1 cellular context compared by ENCODE assay signal in the genomic region with DNA sequence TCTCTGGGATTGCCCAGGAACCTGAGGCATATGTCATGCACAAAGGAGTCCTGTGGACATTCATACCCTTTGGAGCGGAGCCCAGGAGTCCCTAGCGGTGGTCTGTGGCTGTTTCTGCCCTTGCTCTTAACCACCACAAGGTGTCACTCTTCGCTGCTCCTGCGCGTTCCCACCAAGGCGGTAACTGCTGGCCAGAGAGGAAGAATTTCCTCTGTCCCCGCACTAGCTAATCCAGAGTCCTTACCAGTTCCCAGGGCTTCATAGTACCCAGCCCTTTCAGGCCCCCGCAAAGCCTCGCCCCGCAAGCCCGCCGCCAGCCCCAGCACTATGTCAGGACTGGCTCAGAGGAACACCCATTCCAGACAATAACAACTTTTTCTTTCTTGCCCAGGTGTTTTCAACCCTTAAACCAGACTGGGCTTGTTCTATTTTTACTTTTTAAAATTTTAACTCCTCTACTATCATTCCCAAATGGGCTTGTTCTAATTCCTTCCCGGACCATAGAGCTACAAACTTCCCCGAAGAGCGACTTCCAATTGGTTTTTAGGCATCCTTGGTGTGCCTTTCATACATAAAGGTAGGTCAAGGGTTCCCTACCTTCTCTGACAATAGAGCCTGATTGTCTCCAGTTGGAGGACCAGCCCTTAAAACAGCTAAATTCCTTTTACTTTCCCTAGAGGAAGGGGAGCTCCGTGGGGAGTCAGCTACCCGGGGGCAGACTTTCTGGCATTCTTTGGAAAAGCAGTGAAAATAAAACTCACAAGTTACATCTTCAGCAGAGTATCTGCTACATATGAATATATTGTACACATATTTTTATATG.
TF ChIP-seq lines count a peak whose summit lies in the region.

No MANE protein-coding gene starts in this region.

TF ChIP-seq in HepG2, 621 proteins besides CTCF, POLR2A, EP300 and RAD21 (continued from another document and continues in another):
- TF ChIP-seq, protein P1, sequence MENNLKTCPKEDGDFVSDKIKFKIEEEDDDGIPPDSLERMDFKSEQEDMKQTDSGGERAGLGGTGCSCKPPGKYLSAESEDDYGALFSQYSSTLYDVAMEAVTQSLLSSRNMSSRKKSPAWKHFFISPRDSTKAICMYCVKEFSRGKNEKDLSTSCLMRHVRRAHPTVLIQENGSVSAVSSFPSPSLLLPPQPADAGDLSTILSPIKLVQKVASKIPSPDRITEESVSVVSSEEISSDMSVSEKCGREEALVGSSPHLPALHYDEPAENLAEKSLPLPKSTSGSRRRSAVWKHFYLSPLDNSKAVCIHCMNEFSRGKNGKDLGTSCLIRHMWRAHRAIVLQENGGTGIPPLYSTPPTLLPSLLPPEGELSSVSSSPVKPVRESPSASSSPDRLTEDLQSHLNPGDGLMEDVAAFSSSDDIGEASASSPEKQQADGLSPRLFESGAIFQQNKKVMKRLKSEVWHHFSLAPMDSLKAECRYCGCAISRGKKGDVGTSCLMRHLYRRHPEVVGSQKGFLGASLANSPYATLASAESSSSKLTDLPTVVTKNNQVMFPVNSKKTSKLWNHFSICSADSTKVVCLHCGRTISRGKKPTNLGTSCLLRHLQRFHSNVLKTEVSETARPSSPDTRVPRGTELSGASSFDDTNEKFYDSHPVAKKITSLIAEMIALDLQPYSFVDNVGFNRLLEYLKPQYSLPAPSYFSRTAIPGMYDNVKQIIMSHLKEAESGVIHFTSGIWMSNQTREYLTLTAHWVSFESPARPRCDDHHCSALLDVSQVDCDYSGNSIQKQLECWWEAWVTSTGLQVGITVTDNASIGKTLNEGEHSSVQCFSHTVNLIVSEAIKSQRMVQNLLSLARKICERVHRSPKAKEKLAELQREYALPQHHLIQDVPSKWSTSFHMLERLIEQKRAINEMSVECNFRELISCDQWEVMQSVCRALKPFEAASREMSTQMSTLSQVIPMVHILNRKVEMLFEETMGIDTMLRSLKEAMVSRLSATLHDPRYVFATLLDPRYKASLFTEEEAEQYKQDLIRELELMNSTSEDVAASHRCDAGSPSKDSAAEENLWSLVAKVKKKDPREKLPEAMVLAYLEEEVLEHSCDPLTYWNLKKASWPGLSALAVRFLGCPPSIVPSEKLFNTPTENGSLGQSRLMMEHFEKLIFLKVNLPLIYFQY (CRISPR knock-in tag; IDR thresholded peaks at IDR 0.05; ENCODE audit: borderline replicate concordance): 0 out of 2 replicates have a peak, but pooled peaks have one; percentile 17
- TF ChIP-seq MIXL1 (CRISPR knock-in tag; IDR thresholded peaks at IDR 0.05) (0 out of 2 replicates have a peak, but pooled peaks have one; percentile 64), ELF1 (CRISPR knock-in tag; IDR thresholded peaks at IDR 0.05) (0 out of 2 replicates have a peak, but pooled peaks have one; percentile 29), CEBPG (CRISPR knock-in tag; IDR thresholded peaks at IDR 0.05) (peak; percentile 39), EED (CRISPR knock-in tag; IDR thresholded peaks at IDR 0.05) (no peak), ZNF557 (CRISPR knock-in tag; IDR thresholded peaks at IDR 0.05) (peak; percentile 48; the same call in 1 of the 2 replicates), CBX5 (CRISPR knock-in tag; IDR thresholded peaks at IDR 0.05; ENCODE audit: borderline replicate concordance) (peak; percentile 72; the same call in 1 of the 2 replicates), ELF3 (CRISPR knock-in tag; IDR thresholded peaks at IDR 0.05) (peak; percentile 51)
- TF ChIP-seq, protein P2, sequence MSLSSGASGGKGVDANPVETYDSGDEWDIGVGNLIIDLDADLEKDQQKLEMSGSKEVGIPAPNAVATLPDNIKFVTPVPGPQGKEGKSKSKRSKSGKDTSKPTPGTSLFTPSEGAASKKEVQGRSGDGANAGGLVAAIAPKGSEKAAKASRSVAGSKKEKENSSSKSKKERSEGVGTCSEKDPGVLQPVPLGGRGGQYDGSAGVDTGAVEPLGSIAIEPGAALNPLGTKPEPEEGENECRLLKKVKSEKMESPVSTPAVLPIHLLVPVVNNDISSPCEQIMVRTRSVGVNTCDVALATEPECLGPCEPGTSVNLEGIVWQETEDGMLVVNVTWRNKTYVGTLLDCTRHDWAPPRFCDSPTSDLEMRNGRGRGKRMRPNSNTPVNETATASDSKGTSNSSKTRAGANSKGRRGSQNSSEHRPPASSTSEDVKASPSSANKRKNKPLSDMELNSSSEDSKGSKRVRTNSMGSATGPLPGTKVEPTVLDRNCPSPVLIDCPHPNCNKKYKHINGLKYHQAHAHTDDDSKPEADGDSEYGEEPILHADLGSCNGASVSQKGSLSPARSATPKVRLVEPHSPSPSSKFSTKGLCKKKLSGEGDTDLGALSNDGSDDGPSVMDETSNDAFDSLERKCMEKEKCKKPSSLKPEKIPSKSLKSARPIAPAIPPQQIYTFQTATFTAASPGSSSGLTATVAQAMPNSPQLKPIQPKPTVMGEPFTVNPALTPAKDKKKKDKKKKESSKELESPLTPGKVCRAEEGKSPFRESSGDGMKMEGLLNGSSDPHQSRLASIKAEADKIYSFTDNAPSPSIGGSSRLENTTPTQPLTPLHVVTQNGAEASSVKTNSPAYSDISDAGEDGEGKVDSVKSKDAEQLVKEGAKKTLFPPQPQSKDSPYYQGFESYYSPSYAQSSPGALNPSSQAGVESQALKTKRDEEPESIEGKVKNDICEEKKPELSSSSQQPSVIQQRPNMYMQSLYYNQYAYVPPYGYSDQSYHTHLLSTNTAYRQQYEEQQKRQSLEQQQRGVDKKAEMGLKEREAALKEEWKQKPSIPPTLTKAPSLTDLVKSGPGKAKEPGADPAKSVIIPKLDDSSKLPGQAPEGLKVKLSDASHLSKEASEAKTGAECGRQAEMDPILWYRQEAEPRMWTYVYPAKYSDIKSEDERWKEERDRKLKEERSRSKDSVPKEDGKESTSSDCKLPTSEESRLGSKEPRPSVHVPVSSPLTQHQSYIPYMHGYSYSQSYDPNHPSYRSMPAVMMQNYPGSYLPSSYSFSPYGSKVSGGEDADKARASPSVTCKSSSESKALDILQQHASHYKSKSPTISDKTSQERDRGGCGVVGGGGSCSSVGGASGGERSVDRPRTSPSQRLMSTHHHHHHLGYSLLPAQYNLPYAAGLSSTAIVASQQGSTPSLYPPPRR (CRISPR knock-in tag; IDR thresholded peaks at IDR 0.05; ENCODE audit: borderline replicate concordance): no peak
- TF ChIP-seq, protein P3, sequence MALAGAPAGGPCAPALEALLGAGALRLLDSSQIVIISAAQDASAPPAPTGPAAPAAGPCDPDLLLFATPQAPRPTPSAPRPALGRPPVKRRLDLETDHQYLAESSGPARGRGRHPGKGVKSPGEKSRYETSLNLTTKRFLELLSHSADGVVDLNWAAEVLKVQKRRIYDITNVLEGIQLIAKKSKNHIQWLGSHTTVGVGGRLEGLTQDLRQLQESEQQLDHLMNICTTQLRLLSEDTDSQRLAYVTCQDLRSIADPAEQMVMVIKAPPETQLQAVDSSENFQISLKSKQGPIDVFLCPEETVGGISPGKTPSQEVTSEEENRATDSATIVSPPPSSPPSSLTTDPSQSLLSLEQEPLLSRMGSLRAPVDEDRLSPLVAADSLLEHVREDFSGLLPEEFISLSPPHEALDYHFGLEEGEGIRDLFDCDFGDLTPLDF (CRISPR knock-in tag; IDR thresholded peaks at IDR 0.05): no peak
- TF ChIP-seq, protein P4, sequence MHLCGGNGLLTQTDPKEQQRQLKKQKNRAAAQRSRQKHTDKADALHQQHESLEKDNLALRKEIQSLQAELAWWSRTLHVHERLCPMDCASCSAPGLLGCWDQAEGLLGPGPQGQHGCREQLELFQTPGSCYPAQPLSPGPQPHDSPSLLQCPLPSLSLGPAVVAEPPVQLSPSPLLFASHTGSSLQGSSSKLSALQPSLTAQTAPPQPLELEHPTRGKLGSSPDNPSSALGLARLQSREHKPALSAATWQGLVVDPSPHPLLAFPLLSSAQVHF (CRISPR knock-in tag; IDR thresholded peaks at IDR 0.05): no peak
- TF ChIP-seq, protein P5, sequence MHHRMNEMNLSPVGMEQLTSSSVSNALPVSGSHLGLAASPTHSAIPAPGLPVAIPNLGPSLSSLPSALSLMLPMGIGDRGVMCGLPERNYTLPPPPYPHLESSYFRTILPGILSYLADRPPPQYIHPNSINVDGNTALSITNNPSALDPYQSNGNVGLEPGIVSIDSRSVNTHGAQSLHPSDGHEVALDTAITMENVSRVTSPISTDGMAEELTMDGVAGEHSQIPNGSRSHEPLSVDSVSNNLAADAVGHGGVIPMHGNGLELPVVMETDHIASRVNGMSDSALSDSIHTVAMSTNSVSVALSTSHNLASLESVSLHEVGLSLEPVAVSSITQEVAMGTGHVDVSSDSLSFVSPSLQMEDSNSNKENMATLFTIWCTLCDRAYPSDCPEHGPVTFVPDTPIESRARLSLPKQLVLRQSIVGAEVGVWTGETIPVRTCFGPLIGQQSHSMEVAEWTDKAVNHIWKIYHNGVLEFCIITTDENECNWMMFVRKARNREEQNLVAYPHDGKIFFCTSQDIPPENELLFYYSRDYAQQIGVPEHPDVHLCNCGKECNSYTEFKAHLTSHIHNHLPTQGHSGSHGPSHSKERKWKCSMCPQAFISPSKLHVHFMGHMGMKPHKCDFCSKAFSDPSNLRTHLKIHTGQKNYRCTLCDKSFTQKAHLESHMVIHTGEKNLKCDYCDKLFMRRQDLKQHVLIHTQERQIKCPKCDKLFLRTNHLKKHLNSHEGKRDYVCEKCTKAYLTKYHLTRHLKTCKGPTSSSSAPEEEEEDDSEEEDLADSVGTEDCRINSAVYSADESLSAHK (CRISPR knock-in tag; IDR thresholded peaks at IDR 0.05; ENCODE audit: borderline replicate concordance): no peak
- TF ChIP-seq, protein P6, sequence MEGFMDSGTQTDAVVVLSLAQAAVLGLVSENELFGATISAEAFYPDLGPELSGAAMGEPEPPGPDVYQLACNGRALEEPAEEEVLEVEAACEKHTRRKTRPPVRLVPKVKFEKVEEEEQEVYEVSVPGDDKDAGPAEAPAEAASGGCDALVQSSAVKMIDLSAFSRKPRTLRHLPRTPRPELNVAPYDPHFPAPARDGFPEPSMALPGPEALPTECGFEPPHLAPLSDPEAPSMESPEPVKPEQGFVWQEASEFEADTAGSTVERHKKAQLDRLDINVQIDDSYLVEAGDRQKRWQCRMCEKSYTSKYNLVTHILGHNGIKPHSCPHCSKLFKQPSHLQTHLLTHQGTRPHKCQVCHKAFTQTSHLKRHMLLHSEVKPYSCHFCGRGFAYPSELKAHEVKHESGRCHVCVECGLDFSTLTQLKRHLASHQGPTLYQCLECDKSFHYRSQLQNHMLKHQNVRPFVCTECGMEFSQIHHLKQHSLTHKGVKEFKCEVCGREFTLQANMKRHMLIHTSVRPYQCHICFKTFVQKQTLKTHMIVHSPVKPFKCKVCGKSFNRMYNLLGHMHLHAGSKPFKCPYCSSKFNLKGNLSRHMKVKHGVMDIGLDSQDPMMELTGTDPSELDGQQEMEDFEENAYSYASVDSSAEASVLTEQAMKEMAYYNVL (CRISPR knock-in tag; IDR thresholded peaks at IDR 0.05; ENCODE audit: borderline replicate concordance): peak; percentile 34; the same call in 1 of the 2 replicates
- TF ChIP-seq, protein P7, sequence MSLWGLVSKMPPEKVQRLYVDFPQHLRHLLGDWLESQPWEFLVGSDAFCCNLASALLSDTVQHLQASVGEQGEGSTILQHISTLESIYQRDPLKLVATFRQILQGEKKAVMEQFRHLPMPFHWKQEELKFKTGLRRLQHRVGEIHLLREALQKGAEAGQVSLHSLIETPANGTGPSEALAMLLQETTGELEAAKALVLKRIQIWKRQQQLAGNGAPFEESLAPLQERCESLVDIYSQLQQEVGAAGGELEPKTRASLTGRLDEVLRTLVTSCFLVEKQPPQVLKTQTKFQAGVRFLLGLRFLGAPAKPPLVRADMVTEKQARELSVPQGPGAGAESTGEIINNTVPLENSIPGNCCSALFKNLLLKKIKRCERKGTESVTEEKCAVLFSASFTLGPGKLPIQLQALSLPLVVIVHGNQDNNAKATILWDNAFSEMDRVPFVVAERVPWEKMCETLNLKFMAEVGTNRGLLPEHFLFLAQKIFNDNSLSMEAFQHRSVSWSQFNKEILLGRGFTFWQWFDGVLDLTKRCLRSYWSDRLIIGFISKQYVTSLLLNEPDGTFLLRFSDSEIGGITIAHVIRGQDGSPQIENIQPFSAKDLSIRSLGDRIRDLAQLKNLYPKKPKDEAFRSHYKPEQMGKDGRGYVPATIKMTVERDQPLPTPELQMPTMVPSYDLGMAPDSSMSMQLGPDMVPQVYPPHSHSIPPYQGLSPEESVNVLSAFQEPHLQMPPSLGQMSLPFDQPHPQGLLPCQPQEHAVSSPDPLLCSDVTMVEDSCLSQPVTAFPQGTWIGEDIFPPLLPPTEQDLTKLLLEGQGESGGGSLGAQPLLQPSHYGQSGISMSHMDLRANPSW (CRISPR knock-in tag; IDR thresholded peaks at IDR 0.05; ENCODE audit: borderline replicate concordance): no peak
- TF ChIP-seq, protein P8, sequence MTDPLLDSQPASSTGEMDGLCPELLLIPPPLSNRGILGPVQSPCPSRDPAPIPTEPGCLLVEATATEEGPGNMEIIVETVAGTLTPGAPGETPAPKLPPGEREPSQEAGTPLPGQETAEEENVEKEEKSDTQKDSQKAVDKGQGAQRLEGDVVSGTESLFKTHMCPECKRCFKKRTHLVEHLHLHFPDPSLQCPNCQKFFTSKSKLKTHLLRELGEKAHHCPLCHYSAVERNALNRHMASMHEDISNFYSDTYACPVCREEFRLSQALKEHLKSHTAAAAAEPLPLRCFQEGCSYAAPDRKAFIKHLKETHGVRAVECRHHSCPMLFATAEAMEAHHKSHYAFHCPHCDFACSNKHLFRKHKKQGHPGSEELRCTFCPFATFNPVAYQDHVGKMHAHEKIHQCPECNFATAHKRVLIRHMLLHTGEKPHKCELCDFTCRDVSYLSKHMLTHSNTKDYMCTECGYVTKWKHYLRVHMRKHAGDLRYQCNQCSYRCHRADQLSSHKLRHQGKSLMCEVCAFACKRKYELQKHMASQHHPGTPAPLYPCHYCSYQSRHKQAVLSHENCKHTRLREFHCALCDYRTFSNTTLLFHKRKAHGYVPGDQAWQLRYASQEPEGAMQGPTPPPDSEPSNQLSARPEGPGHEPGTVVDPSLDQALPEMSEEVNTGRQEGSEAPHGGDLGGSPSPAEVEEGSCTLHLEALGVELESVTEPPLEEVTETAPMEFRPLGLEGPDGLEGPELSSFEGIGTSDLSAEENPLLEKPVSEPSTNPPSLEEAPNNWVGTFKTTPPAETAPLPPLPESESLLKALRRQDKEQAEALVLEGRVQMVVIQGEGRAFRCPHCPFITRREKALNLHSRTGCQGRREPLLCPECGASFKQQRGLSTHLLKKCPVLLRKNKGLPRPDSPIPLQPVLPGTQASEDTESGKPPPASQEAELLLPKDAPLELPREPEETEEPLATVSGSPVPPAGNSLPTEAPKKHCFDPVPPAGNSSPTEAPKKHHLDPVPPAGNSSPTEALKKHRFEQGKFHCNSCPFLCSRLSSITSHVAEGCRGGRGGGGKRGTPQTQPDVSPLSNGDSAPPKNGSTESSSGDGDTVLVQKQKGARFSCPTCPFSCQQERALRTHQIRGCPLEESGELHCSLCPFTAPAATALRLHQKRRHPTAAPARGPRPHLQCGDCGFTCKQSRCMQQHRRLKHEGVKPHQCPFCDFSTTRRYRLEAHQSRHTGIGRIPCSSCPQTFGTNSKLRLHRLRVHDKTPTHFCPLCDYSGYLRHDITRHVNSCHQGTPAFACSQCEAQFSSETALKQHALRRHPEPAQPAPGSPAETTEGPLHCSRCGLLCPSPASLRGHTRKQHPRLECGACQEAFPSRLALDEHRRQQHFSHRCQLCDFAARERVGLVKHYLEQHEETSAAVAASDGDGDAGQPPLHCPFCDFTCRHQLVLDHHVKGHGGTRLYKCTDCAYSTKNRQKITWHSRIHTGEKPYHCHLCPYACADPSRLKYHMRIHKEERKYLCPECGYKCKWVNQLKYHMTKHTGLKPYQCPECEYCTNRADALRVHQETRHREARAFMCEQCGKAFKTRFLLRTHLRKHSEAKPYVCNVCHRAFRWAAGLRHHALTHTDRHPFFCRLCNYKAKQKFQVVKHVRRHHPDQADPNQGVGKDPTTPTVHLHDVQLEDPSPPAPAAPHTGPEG (CRISPR knock-in tag; IDR thresholded peaks at IDR 0.05): 0 out of 2 replicates have a peak, but pooled peaks have one; percentile 34
